Comparison of ENCODE assay signal across 8 cellular contexts in genomic region chr9:94165592-94166236, GRCh38.
DNase-seq lines count a peak whose midpoint lies in the region; ATAC-seq and TF ChIP-seq lines count a peak whose summit lies in the region.

No MANE protein-coding gene starts in this region.

- H4K20me1 ChIP-seq in DOHH2 (ENCODE audit: control insufficient read depth, insufficient read depth, low read depth, low read length): peaks cover 28% of the 10 kb centered on the region; the same call in 1 of the 2 replicates
- peaks cover 39% of the 10 kb centered on the region for H4K20me1 ChIP-seq in Loucy (ENCODE audit: insufficient read depth, low read length, poor library complexity, severe bottlenecking)

- H3K36me3 ChIP-seq in DOHH2 (ENCODE audit: control insufficient read depth, low read length) (peaks cover 37% of the 10 kb centered on the region), H7 (replicated peaks; ENCODE audit: control insufficient read depth, insufficient read depth, low read length) (no peaks in the 10 kb centered on the region), Loucy (ENCODE audit: insufficient read depth, low read length) (no peaks in the 10 kb centered on the region), RWPE2 (ENCODE audit: low read depth) (peaks cover 36% of the 10 kb centered on the region)

- H3F3A ChIP-seq in DOHH2 (ENCODE audit: control insufficient read depth, insufficient read depth) (peaks cover 15% of the 10 kb centered on the region), Loucy (ENCODE audit: low read depth) (peaks cover 5% of the 10 kb centered on the region; the same call in 1 of the 2 replicates)

- no peaks in the 10 kb centered on the region for H3K9me2 ChIP-seq in DOHH2 (replicated peaks; ENCODE audit: control insufficient read depth, low read length)
- H3K9me2 ChIP-seq in Loucy (replicated peaks; ENCODE audit: low read depth, low read length): no peaks in the 10 kb centered on the region

- H3K27me3 Mint-ChIP-seq in natural killer cell treated with Interleukin-12 subunit alpha and Interleukin-12 subunit beta and Interleukin-15 and Interleukin-18, amount 100 ng/mL, for 72 hours: no peaks in the 10 kb centered on the region

- H3K36me3 Mint-ChIP-seq in natural killer cell treated with Interleukin-12 subunit alpha and Interleukin-12 subunit beta and Interleukin-15 and Interleukin-18, amount 100 ng/mL, for 72 hours: peaks cover 7% of the 10 kb centered on the region

- H3K9me3 ChIP-seq in DOHH2 (ENCODE audit: control insufficient read depth, insufficient read depth, low read length) (no peaks in the 10 kb centered on the region), Loucy (ENCODE audit: insufficient read depth, low read depth, low read length) (no peaks in the 10 kb centered on the region), RWPE2 (ENCODE audit: severe bottlenecking) (no peaks in the 10 kb centered on the region)

- H3K27ac ChIP-seq in DOHH2 (ENCODE audit: low read depth, low read length): peak overlapping the region; percentile 90
- peak overlapping the region; percentile 87 for H3K27ac ChIP-seq in RWPE2 (ENCODE audit: poor library complexity, severe bottlenecking)

- H3K79me2 ChIP-seq in DOHH2 (ENCODE audit: control insufficient read depth, low read length): peaks cover 42% of the 10 kb centered on the region
- H3K79me2 ChIP-seq in Loucy (ENCODE audit: insufficient read depth, low read length): peaks cover 39% of the 10 kb centered on the region

- H3K4me3 Mint-ChIP-seq in natural killer cell treated with Interleukin-12 subunit alpha and Interleukin-12 subunit beta and Interleukin-15 and Interleukin-18, amount 100 ng/mL, for 72 hours: peak overlapping the region; percentile 93

- ATAC-seq in RWPE2 (ENCODE audit: low read depth): peak; percentile 92
- ATAC-seq in natural killer cell treated with Interleukin-12 subunit alpha and Interleukin-12 subunit beta and Interleukin-15 and Interleukin-18, amount 100 ng/mL, for 72 hours: peak; percentile 95 to 97

- H3K4me3 ChIP-seq in DOHH2 (ENCODE audit: low read length) (peak overlapping the region; percentile 85), H7 (ENCODE audit: insufficient read depth, low read depth, low read length) (peak overlapping the region; percentile 85), Loucy (ENCODE audit: low read length, poor library complexity, severe bottlenecking) (peak overlapping the region; percentile 92), RWPE2 (ENCODE audit: severe bottlenecking) (peak overlapping the region; percentile 97), fibroblast of pulmonary artery (replicated peaks; ENCODE audit: low read depth, low read length) (peak overlapping the region; percentile 82)

- TF ChIP-seq CTCF in DOHH2 (IDR thresholded peaks at IDR 0.05; ENCODE audit: low read depth, low read length, poor library complexity, severe bottlenecking) (no peak), Loucy (conservative IDR thresholded peaks at IDR 0.05; ENCODE audit: low read length) (no peak), RWPE2 (IDR thresholded peaks at IDR 0.05; ENCODE audit: poor library complexity, severe bottlenecking) (no peak), fibroblast of pulmonary artery (IDR thresholded peaks at IDR 0.05; ENCODE audit: low read length, missing control alignments) (no peak)

- H3K27me3 ChIP-seq in DOHH2 (ENCODE audit: control insufficient read depth, low read length): no peaks in the 10 kb centered on the region
- no peaks in the 10 kb centered on the region for H3K27me3 ChIP-seq in H7 (ENCODE audit: control insufficient read depth, insufficient read depth, low read length)
- H3K27me3 ChIP-seq in Loucy (ENCODE audit: insufficient read depth, low read length, poor library complexity, severe bottlenecking): no peaks in the 10 kb centered on the region
- no peaks in the 10 kb centered on the region for H3K27me3 ChIP-seq in RWPE2 (ENCODE audit: insufficient read depth, poor library complexity, severe bottlenecking)

- H3K27ac Mint-ChIP-seq in natural killer cell treated with Interleukin-12 subunit alpha and Interleukin-12 subunit beta and Interleukin-15 and Interleukin-18, amount 100 ng/mL, for 72 hours: peak overlapping the region; percentile 79 to 84

- no peaks in the 10 kb centered on the region for H3K9me3 Mint-ChIP-seq in natural killer cell treated with Interleukin-12 subunit alpha and Interleukin-12 subunit beta and Interleukin-15 and Interleukin-18, amount 100 ng/mL, for 72 hours

- H3K9ac ChIP-seq in Loucy (ENCODE audit: low read depth, low read length, poor library complexity, severe bottlenecking): peak overlapping the region; percentile 88

- H3K4me1 ChIP-seq in DOHH2 (ENCODE audit: control insufficient read depth, low read length): peaks cover 44% of the 10 kb centered on the region
- H3K4me1 ChIP-seq in Loucy (ENCODE audit: insufficient read depth, low read length, poor library complexity, severe bottlenecking): peaks cover 44% of the 10 kb centered on the region
- H3K4me1 ChIP-seq in RWPE2 (ENCODE audit: insufficient read depth, poor library complexity, severe bottlenecking): peaks cover 20% of the 10 kb centered on the region

- peak overlapping the region; percentile 72 for H2AFZ ChIP-seq in Loucy (ENCODE audit: low read length)

- peak overlapping the region; percentile 82 for H3K4me2 ChIP-seq in DOHH2 (ENCODE audit: low read length)
- H3K4me2 ChIP-seq in Loucy (ENCODE audit: low read depth, low read length, poor library complexity, severe bottlenecking): peak overlapping the region; percentile 76

- DNase-seq in H7 (peak; percentile 99), RWPE2 (ENCODE audit: low spot score) (peak; percentile 97), fibroblast of pulmonary artery (ENCODE audit: low read depth) (peak; percentile 99)
- peak; percentile 97 for DNase-seq in activated effector memory CD4-positive, alpha-beta T cell treated with Interleukin-2 at 50 U/mL for 16 hours
- peak; percentile 99 for DNase-seq in natural killer cell treated with Interleukin-12 subunit alpha and Interleukin-12 subunit beta and Interleukin-15 and Interleukin-18, amount 100 ng/mL, for 72 hours (ENCODE audit: low spot score)
- peak; percentile 98 for DNase-seq in stimulated activated naive CD4-positive, alpha-beta T cell treated with Interleukin-2 at 50 U/mL for 16 hours (lab: John Stamatoyannopoulos, UW)

- peaks cover 31 to 40% of the 10 kb centered on the region in 2 donors for H3K4me1 Mint-ChIP-seq in natural killer cell treated with Interleukin-12 subunit alpha and Interleukin-12 subunit beta and Interleukin-15 and Interleukin-18, amount 100 ng/mL, for 72 hours (ENCODE audit: low read depth in 2 of 2)

Comparison
In these comparisons a context has a peak if more than half of its experiments do, and no peak if none do; other contexts are left out.
1. Peak in every context shown above with its lines: DNase-seq, ATAC-seq, H3K4me3 ChIP-seq and H3K27ac ChIP-seq.